8 cellular contexts compared by ENCODE assay signal in the genomic region with DNA sequence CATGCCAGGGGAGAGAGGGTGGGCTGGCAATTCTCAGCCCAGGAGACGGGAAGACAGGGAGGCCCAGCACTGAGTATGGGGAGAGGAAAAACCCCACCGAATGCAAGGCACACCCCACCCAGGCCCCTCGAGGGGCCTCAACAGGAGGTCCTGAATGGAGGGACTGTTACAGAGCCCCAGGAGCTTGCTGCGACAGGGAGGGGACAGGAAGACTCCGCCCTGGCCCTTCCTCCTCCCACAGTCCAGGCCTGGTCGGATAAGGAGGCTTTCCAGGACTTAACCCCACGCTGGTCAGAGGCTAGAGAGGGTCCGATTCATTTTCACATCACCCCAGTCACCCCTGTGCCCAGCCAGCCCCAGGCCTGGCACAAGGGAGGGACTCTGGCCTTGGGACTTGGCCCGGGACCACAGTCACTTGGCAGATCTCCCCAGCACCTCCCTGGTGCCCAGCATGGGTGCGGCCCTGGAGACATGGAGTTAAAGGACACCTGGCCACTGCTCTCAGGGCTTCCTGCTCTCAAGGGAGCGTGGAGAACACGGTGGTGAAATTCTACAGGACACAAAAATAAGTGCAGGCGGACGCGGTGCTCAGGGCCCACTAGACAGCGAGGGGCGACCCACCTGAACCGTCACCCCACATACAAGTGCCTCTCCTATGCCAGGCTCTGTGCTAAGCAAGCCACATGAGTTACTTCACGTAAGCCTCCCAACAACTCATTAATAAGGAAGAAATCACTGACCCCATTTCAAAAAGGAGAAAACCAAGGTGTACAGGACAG. TPM values are rescaled to one million over a fixed set of nuclear protein-coding genes. Genes with fewer than 3 reads are reported as not detected.
DNase-seq lines count a peak whose midpoint lies in the region; ATAC-seq and TF ChIP-seq lines count a peak whose summit lies in the region.

No MANE protein-coding gene starts in this region.

- H3F3A ChIP-seq in smooth muscle cell (ENCODE audit: low read depth) = peaks cover 27% of the 10 kb centered on the region

- H3K36me3 ChIP-seq in HEK293 (ENCODE audit: control insufficient read depth in 2 of 2, insufficient read depth in 1 of 2, low read length in 2 of 2) = no peaks in the 10 kb centered on the region
- no peaks in the 10 kb centered on the region for H3K36me3 ChIP-seq in iPS-18a (ENCODE audit: control insufficient read depth, low read depth, low read length)
- H3K36me3 ChIP-seq in smooth muscle cell (ENCODE audit: low read depth) = no peaks in the 10 kb centered on the region

- H3K4me1 ChIP-seq in HEK293 (ENCODE audit: control insufficient read depth, insufficient read depth, low read length) (peaks cover 9% of the 10 kb centered on the region; the same call in 1 of the 2 replicates), iPS-18a (ENCODE audit: control insufficient read depth, low read depth, low read length) (peaks cover 27% of the 10 kb centered on the region), smooth muscle cell (ENCODE audit: low read depth) (peaks cover 30% of the 10 kb centered on the region)

- H3K27ac ChIP-seq in 22Rv1 (peak overlapping the region; percentile 98), HEK293 (ENCODE audit: extremely low read depth, low read depth, low read length) (peak overlapping the region; percentile 68; the same call in 1 of the 2 replicates), adipose tissue (ENCODE audit: low read depth, low read length) (peak overlapping the region; percentile 3), iPS-18a (ENCODE audit: low read length) (no peak overlapping the region), smooth muscle cell (ENCODE audit: low read depth) (peak overlapping the region; percentile 75)

- no peak overlapping the region for H2AFZ ChIP-seq in smooth muscle cell (ENCODE audit: low read depth)

- no peak for TF ChIP-seq CTCF in 22Rv1 (IDR thresholded peaks at IDR 0.05)
- TF ChIP-seq CTCF in HEK293 (tag by site-specific recombination; IDR thresholded peaks at IDR 0.05) = no peak
- no peak for TF ChIP-seq CTCF in smooth muscle cell (IDR thresholded peaks at IDR 0.05; ENCODE audit: borderline replicate concordance, insufficient read depth, poor library complexity, severe bottlenecking)

- CTCF ChIA-PET in HEK293 (lab: Yijun Ruan, JAX) = interaction anchor here (0.5 to 1.0 kb wide), 3 partner anchors 19 to 303 kb away, joined by 3 to 4 read pairs (median 4); no protein-coding TSS in a partner anchor

- H3K27me3 ChIP-seq in iPS-18a (ENCODE audit: control insufficient read depth, insufficient read depth, low read length) (peaks cover 14% of the 10 kb centered on the region), smooth muscle cell (ENCODE audit: low read depth) (no peaks in the 10 kb centered on the region)

- peaks cover 58% of the 10 kb centered on the region for H3K79me2 ChIP-seq in smooth muscle cell (ENCODE audit: low read depth)

- ATAC-seq in HG03342 (IDR thresholded peaks at IDR 0.05; ENCODE audit: unreplicated experiment) = no peak

- POLR2A ChIA-PET in HEK293 (lab: Yijun Ruan, JAX) = interaction anchor here (1.0 to 1.7 kb wide), 3 partner anchors 9 to 116 kb away, joined by 3 to 5 read pairs (median 5); a partner anchor contains a TSS

- DNase-seq in smooth muscle cell (lab: John Stamatoyannopoulos, UW; ENCODE audit: unreplicated experiment) (peak; percentile 26), NCI-H2171 treated with DMSO at 0.1 percent for 48 hours (lab: John Stamatoyannopoulos, UW) (no peak)
- no peak for DNase-seq in stimulated activated CD4-positive, alpha-beta T cell treated with anti-CD3 and anti-CD28 coated beads, Interleukin-1b, Interleukin-23, amount 100 ng/mL, for 48 hours

- H4K20me1 ChIP-seq in smooth muscle cell (ENCODE audit: low read depth) = peaks cover 47% of the 10 kb centered on the region

- 7 to 26% (median 24%) methylated on average over 19 of the region's 19 CpGs for WGBS in adipose tissue, 3 donors
- WGBS in smooth muscle cell (ENCODE audit: low lambda C conversion rate) = 14% methylated on average over 19 of the region's 19 CpGs

- H3K4me3 ChIP-seq in HEK293 (ENCODE audit: low read depth, low read length) (peak overlapping the region; percentile 54), iPS-18a (ENCODE audit: low read length) (peak overlapping the region; percentile 73), smooth muscle cell (peak overlapping the region; percentile 73)

- H3K4me2 ChIP-seq in smooth muscle cell = peak overlapping the region; percentile 92

- H3K9me3 ChIP-seq in HEK293 (ENCODE audit: control insufficient read depth, insufficient read depth, low read depth, low read length) = no peaks in the 10 kb centered on the region
- H3K9me3 ChIP-seq in iPS-18a (ENCODE audit: control insufficient read depth, low read depth, low read length) = no peaks in the 10 kb centered on the region
- no peaks in the 10 kb centered on the region for H3K9me3 ChIP-seq in smooth muscle cell (replicated peaks; ENCODE audit: low read depth)

- H3K9ac ChIP-seq in iPS-18a (ENCODE audit: low read length) (peak overlapping the region; percentile 70), smooth muscle cell (ENCODE audit: low read depth) (peak overlapping the region; percentile 71)

TF ChIP-seq in HEK293, 187 proteins besides CTCF, POLR2A, EP300 and RAD21 (continues in another document):
- TF ChIP-seq ZNF341 (tag by site-specific recombination; IDR thresholded peaks at IDR 0.05; ENCODE audit: low read depth) (peak; percentile 81), KLF7 (tag by site-specific recombination; IDR thresholded peaks at IDR 0.05; ENCODE audit: borderline replicate concordance) (no peak), ZNF76 (tag by site-specific recombination; IDR thresholded peaks at IDR 0.05; ENCODE audit: borderline replicate concordance, low read depth) (no peak), ZBTB20 (tag by site-specific recombination; IDR thresholded peaks at IDR 0.05) (peak; percentile 22; the same call in 1 of the 2 replicates), KLF1 (tag by site-specific recombination; IDR thresholded peaks at IDR 0.05) (peak; percentile 64), ZNF776 (tag by site-specific recombination; IDR thresholded peaks at IDR 0.05; ENCODE audit: borderline replicate concordance) (no peak), ZNF791 (tag by site-specific recombination; IDR thresholded peaks at IDR 0.05) (no peak), ZIC2 (tag by site-specific recombination; IDR thresholded peaks at IDR 0.05) (peak; percentile 64), ZNF133 (tag by site-specific recombination; IDR thresholded peaks at IDR 0.05) (no peak), ZNF785 (tag by site-specific recombination; IDR thresholded peaks at IDR 0.05) (no peak), ZNF571 (tag by site-specific recombination; IDR thresholded peaks at IDR 0.05) (no peak), ZNF670 (tag by site-specific recombination; IDR thresholded peaks at IDR 0.05; ENCODE audit: low read depth) (no peak)
- TF ChIP-seq, protein P1, sequence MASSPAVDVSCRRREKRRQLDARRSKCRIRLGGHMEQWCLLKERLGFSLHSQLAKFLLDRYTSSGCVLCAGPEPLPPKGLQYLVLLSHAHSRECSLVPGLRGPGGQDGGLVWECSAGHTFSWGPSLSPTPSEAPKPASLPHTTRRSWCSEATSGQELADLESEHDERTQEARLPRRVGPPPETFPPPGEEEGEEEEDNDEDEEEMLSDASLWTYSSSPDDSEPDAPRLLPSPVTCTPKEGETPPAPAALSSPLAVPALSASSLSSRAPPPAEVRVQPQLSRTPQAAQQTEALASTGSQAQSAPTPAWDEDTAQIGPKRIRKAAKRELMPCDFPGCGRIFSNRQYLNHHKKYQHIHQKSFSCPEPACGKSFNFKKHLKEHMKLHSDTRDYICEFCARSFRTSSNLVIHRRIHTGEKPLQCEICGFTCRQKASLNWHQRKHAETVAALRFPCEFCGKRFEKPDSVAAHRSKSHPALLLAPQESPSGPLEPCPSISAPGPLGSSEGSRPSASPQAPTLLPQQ (tag by site-specific recombination; IDR thresholded peaks at IDR 0.05) = no peak
- TF ChIP-seq, protein P2, sequence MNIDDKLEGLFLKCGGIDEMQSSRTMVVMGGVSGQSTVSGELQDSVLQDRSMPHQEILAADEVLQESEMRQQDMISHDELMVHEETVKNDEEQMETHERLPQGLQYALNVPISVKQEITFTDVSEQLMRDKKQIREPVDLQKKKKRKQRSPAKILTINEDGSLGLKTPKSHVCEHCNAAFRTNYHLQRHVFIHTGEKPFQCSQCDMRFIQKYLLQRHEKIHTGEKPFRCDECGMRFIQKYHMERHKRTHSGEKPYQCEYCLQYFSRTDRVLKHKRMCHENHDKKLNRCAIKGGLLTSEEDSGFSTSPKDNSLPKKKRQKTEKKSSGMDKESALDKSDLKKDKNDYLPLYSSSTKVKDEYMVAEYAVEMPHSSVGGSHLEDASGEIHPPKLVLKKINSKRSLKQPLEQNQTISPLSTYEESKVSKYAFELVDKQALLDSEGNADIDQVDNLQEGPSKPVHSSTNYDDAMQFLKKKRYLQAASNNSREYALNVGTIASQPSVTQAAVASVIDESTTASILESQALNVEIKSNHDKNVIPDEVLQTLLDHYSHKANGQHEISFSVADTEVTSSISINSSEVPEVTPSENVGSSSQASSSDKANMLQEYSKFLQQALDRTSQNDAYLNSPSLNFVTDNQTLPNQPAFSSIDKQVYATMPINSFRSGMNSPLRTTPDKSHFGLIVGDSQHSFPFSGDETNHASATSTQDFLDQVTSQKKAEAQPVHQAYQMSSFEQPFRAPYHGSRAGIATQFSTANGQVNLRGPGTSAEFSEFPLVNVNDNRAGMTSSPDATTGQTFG (tag by site-specific recombination; IDR thresholded peaks at IDR 0.05; ENCODE audit: borderline replicate concordance) = no peak

RNA-seq across cellular contexts. Expression of a gene that starts 44.8 kb away (rescaled TPM):
- polyA plus RNA-seq in adipose tissue (10 to 100 TPM; 12.7 to 42.4 (median 34.1) TPM), smooth muscle cell (22.8 and 26.7 TPM in 2 replicates)
- total RNA-seq in smooth muscle cell = 22.4 and 39.5 TPM in 2 replicates
